14 cellular contexts compared by ENCODE assay signal in genomic region chr7:134549366-134549765, GRCh38. TPM values are rescaled to one million over a fixed set of nuclear protein-coding genes. Genes with fewer than 3 reads are reported as not detected.
"Had no signal": no experiment of that assay in that cellular context is flagged by ENCODE, and none has a peak within 500 bp of the region (broad histone marks: within the 10 kb centered on the region; RNA-seq: fewer than 3 reads in every experiment).

No MANE protein-coding gene starts in this region.

- DNase-seq: activated CD8-positive, alpha-beta memory T cell treated with anti-CD3 and anti-CD28 coated beads for 24 hours; effector CD4-positive, alpha-beta T cell; lower lobe of right lung; retina had no signal

- H3K27ac ChIP-seq: coronary artery, esophagus muscularis mucosa, lower lobe of right lung, neutrophil, parathyroid adenoma, thoracic aorta had no signal

- H3K36me3 Mint-ChIP-seq: activated naive CD8-positive, alpha-beta T cell treated with anti-CD3 and anti-CD28 coated beads for 36 hours; brain had no signal

- H3K36me3 ChIP-seq: esophagus muscularis mucosa, lower lobe of right lung, neutrophil, thoracic aorta had no signal

- H3K4me3 ChIP-seq: coronary artery, esophagus muscularis mucosa, lower lobe of right lung, thoracic aorta had no signal

- H3K79me2 ChIP-seq: parathyroid adenoma had no signal

- H3K4me1 ChIP-seq: lower lobe of right lung had no signal

- H3K27ac Mint-ChIP-seq: activated naive CD8-positive, alpha-beta T cell treated with anti-CD3 and anti-CD28 coated beads for 36 hours had no signal

- H3K9me3 ChIP-seq: esophagus muscularis mucosa, lower lobe of right lung, neutrophil, thoracic aorta had no signal

- H3K9ac ChIP-seq: parathyroid adenoma had no signal

- ATAC-seq: lower lobe of right lung had no signal

- H3K9me3 Mint-ChIP-seq: activated naive CD8-positive, alpha-beta T cell treated with anti-CD3 and anti-CD28 coated beads for 36 hours; central memory CD8-positive, alpha-beta T cell; stimulated activated naive CD8-positive, alpha-beta T cell treated with anti-CD3 and anti-CD28 coated beads, Interleukin-15, amount 100 ng/mL, for 72 hours had no signal

- H3K4me3 Mint-ChIP-seq: activated naive CD8-positive, alpha-beta T cell treated with anti-CD3 and anti-CD28 coated beads for 36 hours; central memory CD8-positive, alpha-beta T cell; stimulated activated naive CD8-positive, alpha-beta T cell treated with anti-CD3 and anti-CD28 coated beads, Interleukin-15, amount 100 ng/mL, for 72 hours had no signal

- H3K27me3 ChIP-seq: esophagus muscularis mucosa had no signal

- H3K4me1 Mint-ChIP-seq: central memory CD8-positive, alpha-beta T cell; stimulated activated naive CD8-positive, alpha-beta T cell treated with anti-CD3 and anti-CD28 coated beads, Interleukin-15, amount 100 ng/mL, for 72 hours had no signal

- H2AFZ ChIP-seq: parathyroid adenoma had no signal

RNA-seq across cellular contexts. Expression of gene AKR1B15, which starts 0.5 kb away (rescaled TPM):
- total RNA-seq: activated naive CD8-positive, alpha-beta T cell treated with anti-CD3 and anti-CD28 coated beads for 36 hours; lower lobe of right lung; T-helper 1 cell treated with Interleukin-12 subunit alpha and Interleukin-12 subunit beta and Interleukin-4 antibody, amounts not matched to agents 30 ng/mL and 1 ng/mL, for 36 hours had no signal

RNA-seq across cellular contexts. Expression of gene AKR1B10, which starts 22.0 kb away (rescaled TPM):
- total RNA-seq: activated naive CD8-positive, alpha-beta T cell treated with anti-CD3 and anti-CD28 coated beads for 36 hours; lower lobe of right lung; T-helper 1 cell treated with Interleukin-12 subunit alpha and Interleukin-12 subunit beta and Interleukin-4 antibody, amounts not matched to agents 30 ng/mL and 1 ng/mL, for 36 hours had no signal
